Comparison of ENCODE assay signal across 25 cellular contexts in genomic region chr4:118787844-118788380, GRCh38.
"Had no signal": no experiment of that assay in that cellular context is flagged by ENCODE, and none has a peak within 500 bp of the region (broad histone marks: within the 10 kb centered on the region; RNA-seq: fewer than 3 reads in every experiment).

No MANE protein-coding gene starts in this region.

- H3K9me3 ChIP-seq: heart right ventricle, lower lobe of right lung, spleen had no signal

- H3K27me3 ChIP-seq: foreskin keratinocyte, heart right ventricle, neural progenitor cell, spleen had no signal

- H3K36me3 Mint-ChIP-seq: natural killer cell had no signal

- H3K9me3 Mint-ChIP-seq: activated CD8-positive, alpha-beta T cell treated with anti-CD3 and anti-CD28 coated beads for 36 hours; activated naive CD4-positive, alpha-beta T cell treated with anti-CD3 and anti-CD28 coated beads, Interleukin-2, amount 50 U/mL, for 72 hours; central memory CD8-positive, alpha-beta T cell; natural killer cell had no signal

- H3K4me1 Mint-ChIP-seq: central memory CD8-positive, alpha-beta T cell; natural killer cell; neural progenitor cell; T-helper 17 cell had no signal

- H2AFZ ChIP-seq: neural progenitor cell had no signal

- H3K4me2 ChIP-seq: neural progenitor cell had no signal

- ATAC-seq: activated CD8-positive, alpha-beta T cell treated with anti-CD3 and anti-CD28 coated beads for 36 hours; activated naive CD4-positive, alpha-beta T cell treated with anti-CD3 and anti-CD28 coated beads, Interleukin-2, amount 50 U/mL, for 72 hours; foreskin keratinocyte; left lobe of liver; lower lobe of right lung; natural killer cell; T-helper 17 cell had no signal

- H3K36me3 ChIP-seq: neural progenitor cell, WERI-Rb-1 had no signal

- H3K27ac Mint-ChIP-seq: activated CD8-positive, alpha-beta T cell treated with anti-CD3 and anti-CD28 coated beads for 36 hours; activated naive CD4-positive, alpha-beta T cell treated with anti-CD3 and anti-CD28 coated beads, Interleukin-2, amount 50 U/mL, for 72 hours; natural killer cell; neural progenitor cell; T-helper 17 cell had no signal

- H3K27me3 Mint-ChIP-seq: activated CD8-positive, alpha-beta T cell treated with anti-CD3 and anti-CD28 coated beads for 36 hours; central memory CD8-positive, alpha-beta T cell; T-helper 17 cell had no signal

- DNase-seq: activated CD4-positive, alpha-beta T cell treated with anti-CD3 and anti-CD28 coated beads, Interleukin-2, amount 50 U/mL, for 1 hour; activated CD4-positive, CD25-positive, alpha-beta regulatory T cell treated with anti-CD3 and anti-CD28 coated beads, Interleukin-2, amount 50 U/mL, for 72 hours; activated CD8-positive, alpha-beta T cell treated with anti-CD3 and anti-CD28 coated beads for 36 hours; activated naive CD4-positive, alpha-beta T cell; activated T-cell treated with anti-CD3 and anti-CD28 coated beads, Interleukin-2, amount 50 U/mL, for 48 hours; dermis blood vessel endothelial cell; effector CD4-positive, alpha-beta T cell; foreskin keratinocyte; heart right ventricle; kidney glomerular epithelial cell; lower lobe of right lung; mesenchymal stem cell; natural killer cell; occipital lobe; right cardiac atrium; spleen; stimulated activated naive CD4-positive, alpha-beta T cell treated with Interleukin-2 at 50 U/mL for 16 hours; T-helper 17 cell; T1000; trophoblast cell; WERI-Rb-1 had no signal

- H3K4me3 Mint-ChIP-seq: activated CD8-positive, alpha-beta T cell treated with anti-CD3 and anti-CD28 coated beads for 36 hours; central memory CD8-positive, alpha-beta T cell; natural killer cell; neural progenitor cell; T-helper 17 cell had no signal

- H3K9ac ChIP-seq: neural progenitor cell had no signal

- H3K4me3 ChIP-seq: heart right ventricle, lower lobe of right lung, neural progenitor cell, spleen had no signal

- H3K4me1 ChIP-seq: lower lobe of right lung, neural progenitor cell, spleen had no signal

- H3K27ac ChIP-seq: foreskin keratinocyte, lower lobe of right lung, neural progenitor cell, spleen, WERI-Rb-1 had no signal
